8 cellular contexts compared by ENCODE assay signal in genomic region chr3:115148142-115148790, GRCh38. TPM values are rescaled to one million over a fixed set of nuclear protein-coding genes. Genes with fewer than 3 reads are reported as not detected.
DNase-seq lines count a peak whose midpoint lies in the region; ATAC-seq, FAIRE-seq and TF ChIP-seq lines count a peak whose summit lies in the region.

No MANE protein-coding gene starts in this region.

- peak overlapping the region; percentile 61 to 89 (median 77) for H3K4me3 ChIP-seq in heart right ventricle
- H3K4me3 ChIP-seq in Loucy (ENCODE audit: low read length, poor library complexity, severe bottlenecking): peak overlapping the region; percentile 90
- H3K4me3 ChIP-seq in bronchial epithelial cell (ENCODE audit: low read depth, low read length): peak overlapping the region; percentile 77
- H3K4me3 ChIP-seq in mononuclear cell (ENCODE audit: low read length): peak overlapping the region; percentile 80

- no peaks in the 10 kb centered on the region for H3K9me3 ChIP-seq in heart right ventricle
- H3K9me3 ChIP-seq in Loucy (ENCODE audit: insufficient read depth, low read depth, low read length): no peaks in the 10 kb centered on the region
- H3K9me3 ChIP-seq in mononuclear cell (ENCODE audit: low read depth, low read length): no peaks in the 10 kb centered on the region

- DNase-seq in heart right ventricle (peak in 1 of 2 donors; percentile 16), Right ventricle myocardium superior (no peak), bronchial epithelial cell (ENCODE audit: low read depth) (peak; percentile 3), frontal cortex (ENCODE audit: low spot score in 2 of 2) (no peak), HCEC 1CT (no peak), NOMO-1 (lab: John Stamatoyannopoulos, UW; ENCODE audit: unreplicated experiment in 2 of 2) (no peak)

- WGBS in heart right ventricle, 2 donors: 1% methylated on average over 20 of the region's 20 CpGs

- FAIRE-seq in bronchial epithelial cell (lab: Jason Lieb, UNC): no peak
- FAIRE-seq in frontal cortex (lab: Jason Lieb, UNC): no peak

- H3K4me2 ChIP-seq in Loucy (ENCODE audit: low read depth, low read length, poor library complexity, severe bottlenecking): peak overlapping the region; percentile 100

- H2AFZ ChIP-seq in Loucy (ENCODE audit: low read length): peak overlapping the region; percentile 82

- H3K36me3 ChIP-seq in heart right ventricle (no peaks in the 10 kb centered on the region), Loucy (ENCODE audit: insufficient read depth, low read length) (no peaks in the 10 kb centered on the region), bronchial epithelial cell (ENCODE audit: control insufficient read depth, insufficient read depth, low read length) (no peaks in the 10 kb centered on the region)

- H3F3A ChIP-seq in Loucy (ENCODE audit: low read depth): no peaks in the 10 kb centered on the region

- H4K20me1 ChIP-seq in Loucy (ENCODE audit: insufficient read depth, low read length, poor library complexity, severe bottlenecking): peaks cover 15% of the 10 kb centered on the region

- no peaks in the 10 kb centered on the region for H3K9me2 ChIP-seq in Loucy (replicated peaks; ENCODE audit: low read depth, low read length)

- peak overlapping the region; percentile 90 to 99 (median 96) for H3K27ac ChIP-seq in heart right ventricle

- no peak for ATAC-seq in heart right ventricle
- no peak for ATAC-seq in Right ventricle myocardium superior (ENCODE audit: poor library complexity)

- TF ChIP-seq CTCF in heart right ventricle (IDR thresholded peaks at IDR 0.05): no peak
- TF ChIP-seq CTCF in Loucy (conservative IDR thresholded peaks at IDR 0.05; ENCODE audit: low read length): no peak
- TF ChIP-seq CTCF in bronchial epithelial cell (IDR thresholded peaks at IDR 0.05; ENCODE audit: insufficient read depth, low read length, severe bottlenecking): no peak

- intact Hi-C loops in heart right ventricle (cut with DNase I) (loop anchor here in 7 of 10 donors (5.0 to 10.0 kb wide), 4 partner anchors 46 to 766 kb away; no protein-coding TSS in a partner anchor), Right ventricle myocardium superior (cut with DNase I) (no loop called here)

- H3K9ac ChIP-seq in Loucy (ENCODE audit: low read depth, low read length, poor library complexity, severe bottlenecking): peak overlapping the region; percentile 87

- H3K79me2 ChIP-seq in Loucy (ENCODE audit: insufficient read depth, low read length): peaks cover 38% of the 10 kb centered on the region

- H3K27me3 ChIP-seq in heart right ventricle (no peaks in the 10 kb centered on the region), Loucy (ENCODE audit: insufficient read depth, low read length, poor library complexity, severe bottlenecking) (no peaks in the 10 kb centered on the region), bronchial epithelial cell (ENCODE audit: control insufficient read depth, insufficient read depth, low read length) (no peaks in the 10 kb centered on the region), mononuclear cell (ENCODE audit: insufficient read depth, low read length) (no peaks in the 10 kb centered on the region)

- H3K4me1 ChIP-seq in heart right ventricle (peaks cover 0 to 26% (median 16%) of the 10 kb centered on the region in 9 donors), Loucy (ENCODE audit: insufficient read depth, low read length, poor library complexity, severe bottlenecking) (peaks cover 33% of the 10 kb centered on the region), mononuclear cell (ENCODE audit: insufficient read depth, low read length) (peaks cover 20% of the 10 kb centered on the region)

RNA-seq across cellular contexts. Expression of gene ZBTB20, which starts 1.2 kb away (rescaled TPM):
- total RNA-seq in heart right ventricle (100 to 1,000 TPM in 3 of 10 donors, 10 to 100 TPM in 7; 44.1 to 105 (median 94.8) TPM), Right ventricle myocardium superior (53.4 TPM), bronchial epithelial cell (3.5 and 3.9 TPM in 2 replicates), mononuclear cell (38.2 TPM), frontal cortex (39.9 TPM)
- polyA plus RNA-seq in heart right ventricle: 1 to 10 TPM in 1 of 2 donors, under 1 TPM in 1; 0.57 to 7.4 TPM
